Comparison of ENCODE assay signal across 1 cellular context in the genomic region with DNA sequence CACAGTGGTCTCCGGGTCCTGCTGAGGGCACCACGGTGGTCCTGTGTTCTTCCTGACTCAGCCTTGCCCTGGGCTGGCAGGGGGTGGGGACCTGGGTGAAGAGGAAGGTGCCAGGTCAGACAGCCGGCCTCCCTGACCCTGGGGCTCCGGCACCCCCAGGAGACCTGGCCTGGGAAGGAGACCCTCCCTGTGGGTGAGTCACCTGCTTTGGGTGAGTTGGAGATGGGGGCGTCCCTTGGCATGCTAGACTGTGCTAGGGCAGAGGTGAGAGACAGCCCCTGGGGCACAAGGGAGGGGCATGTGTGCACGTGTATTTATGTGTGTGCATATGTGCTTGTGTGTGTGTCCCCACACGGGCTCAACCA.
TF ChIP-seq lines count a peak whose summit lies in the region.

No MANE protein-coding gene starts in this region.

TF ChIP-seq in HepG2, 621 proteins besides CTCF, POLR2A, EP300 and RAD21:
- TF ChIP-seq ZNF773 (CRISPR knock-in tag; IDR thresholded peaks at IDR 0.05; ENCODE audit: borderline replicate concordance) (no peak), HNRNPL (IDR thresholded peaks at IDR 0.05; ENCODE audit: low read depth, low read length) (0 out of 2 replicates have a peak, but pooled peaks have one; percentile 18)
TF ChIP-seq in HepG2: peak in this region for 1.
